8 cellular contexts compared by ENCODE assay signal in genomic region chr3:64686446-64686908, GRCh38. TPM values are rescaled to one million over a fixed set of nuclear protein-coding genes. Genes with fewer than 3 reads are reported as not detected.
DNase-seq lines count a peak whose midpoint lies in the region; ATAC-seq, FAIRE-seq and TF ChIP-seq lines count a peak whose summit lies in the region.

No MANE protein-coding gene starts in this region.

- peak overlapping the region; percentile 93 for H3K4me3 Mint-ChIP-seq in type B pancreatic cell

- intact Hi-C loops in HepG2 (cut with micrococcal nuclease; ENCODE audit: unreplicated experiment) = no loop called here

- no TSS peak for BruUV-seq in HepG2 (replicated peaks; lab: Mats Ljungman, UMichigan)

- H3K9me3 ChIP-seq in HUES48 (ENCODE audit: control insufficient read depth, insufficient read depth, low read length) (no peaks in the 10 kb centered on the region), HepG2 (ENCODE audit: low read length) (no peaks in the 10 kb centered on the region)

- no peak for TF ChIP-seq RAD21 in HepG2 (CRISPR knock-in tag; IDR thresholded peaks at IDR 0.05)

- H2AFZ ChIP-seq in HepG2 (ENCODE audit: low read length) = no peak overlapping the region

- 3% methylated on average over 30 of the region's 31 CpGs for WGBS in HepG2 (ENCODE audit: low lambda C conversion rate)

- H3K36me3 ChIP-seq in HUES48 (ENCODE audit: control insufficient read depth, insufficient read depth, low read length) (no peaks in the 10 kb centered on the region), HepG2 (replicated peaks in 1 of 2; ENCODE audit: control insufficient read depth in 1 of 2, insufficient read depth in 2 of 2, low read length in 2 of 2) (no peaks in the 10 kb centered on the region)

- POLR2A ChIA-PET in HepG2 (lab: Yijun Ruan, JAX) = no interaction called here

- no peaks in the 10 kb centered on the region for H3K9me3 Mint-ChIP-seq in type B pancreatic cell

- ATAC-seq in HepG2 (peak; percentile 70), HG02973 (IDR thresholded peaks at IDR 0.05; ENCODE audit: unreplicated experiment) (no peak), HG02852 (IDR thresholded peaks at IDR 0.05; ENCODE audit: unreplicated experiment) (no peak)

- H3K79me2 ChIP-seq in HepG2 (ENCODE audit: insufficient read depth, low read length) = no peaks in the 10 kb centered on the region

- CTCF ChIA-PET in HepG2 (lab: Yijun Ruan, JAX; ENCODE audit: low intra/inter-chr PET ratio, low total read pairs) = no interaction called here

- peak overlapping the region; percentile 66 for H3K27ac Mint-ChIP-seq in type B pancreatic cell

- peak; percentile 73 for DNase-seq in ACHN
- peak in 1 of 2 donors; percentile 76 for DNase-seq in cardiac fibroblast (ENCODE audit: low read depth in 2 of 2)
- DNase-seq in HepG2 (ENCODE audit: low spot score) = peak; percentile 18
- DNase-seq in type B pancreatic cell (ENCODE audit: extremely low spot score, unreplicated experiment) = peak; percentile 71
- DNase-seq in T-helper 1 cell = no peak

- TF ChIP-seq CTCF in cardiac fibroblast (IDR thresholded peaks at IDR 0.05; ENCODE audit: low read depth, low read length) = no peak
- no peak for TF ChIP-seq CTCF in HepG2 (CRISPR knock-in tag; IDR thresholded peaks at IDR 0.05)
- TF ChIP-seq CTCF in type B pancreatic cell (conservative IDR thresholded peaks at IDR 0.05) = peak; percentile 22

- no peak for FAIRE-seq in HepG2 (lab: Jason Lieb, UNC)

- peaks cover 53% of the 10 kb centered on the region for H3K4me1 ChIP-seq in HUES48 (ENCODE audit: control insufficient read depth, insufficient read depth, low read length)
- 0 out of 2 replicates have a peak, but pooled peaks cover 17% of the 10 kb centered on the region for H3K4me1 ChIP-seq in HepG2 (ENCODE audit: insufficient read depth, low read length)

- H3K36me3 Mint-ChIP-seq in type B pancreatic cell = no peaks in the 10 kb centered on the region

- in situ Hi-C loops in ACHN (cut with HindIII; ENCODE audit: low pct_ligation_motif_present, low pct_unique_long_range_greater_than_20kb, low sequenced_read_pairs) = no loop called here
- in situ Hi-C loops in HepG2 (cut with HindIII; ENCODE audit: extremely low pct_ligation_motif_present, low pct_unique_long_range_greater_than_20kb) = no loop called here

- H3K27ac ChIP-seq in HUES48 (ENCODE audit: low read depth, low read length) (peak overlapping the region; percentile 63), HepG2 (ENCODE audit: extremely low read length, insufficient read depth, low read length) (no peak overlapping the region)

- H3K27me3 Mint-ChIP-seq in type B pancreatic cell = peaks cover 51% of the 10 kb centered on the region

- H3K4me2 ChIP-seq in HepG2 (ENCODE audit: low read depth, low read length) = peak overlapping the region; percentile 78

- peak overlapping the region; percentile 82 for H3K4me3 ChIP-seq in HUES48 (ENCODE audit: low read depth, low read length)
- peak overlapping the region; percentile 68 to 85 for H3K4me3 ChIP-seq in cardiac fibroblast (replicated peaks in 1 of 2; ENCODE audit: low read depth in 2 of 2, low read length in 2 of 2)
- H3K4me3 ChIP-seq in HepG2 (replicated peaks in 1 of 3; ENCODE audit: insufficient read depth in 1 of 3, low read depth in 2 of 3, low read length in 3 of 3) = peak overlapping the region; percentile 39 to 61 (median 50); a peak in 4 of 6 replicates

- H3K4me1 Mint-ChIP-seq in type B pancreatic cell (ENCODE audit: unreplicated experiment) = peaks cover 22% of the 10 kb centered on the region

- TF ChIP-seq EP300 in HepG2 (IDR thresholded peaks at IDR 0.05; ENCODE audit: low read depth in 2 of 2, low read length in 2 of 2) (no peak), HepG2 (CRISPR knock-in tag; IDR thresholded peaks at IDR 0.05; ENCODE audit: borderline replicate concordance) (no peak)

- H3K27me3 ChIP-seq in HUES48 (ENCODE audit: control insufficient read depth, insufficient read depth, low read length) = peaks cover 92% of the 10 kb centered on the region
- H3K27me3 ChIP-seq in HepG2 (ENCODE audit: control insufficient read depth in 1 of 2, insufficient read depth in 2 of 2, low read length in 2 of 2) = peaks cover 8 to 45% of the 10 kb centered on the region in 2 experiments; a peak in 4 of 5 replicates

- TF ChIP-seq POLR2A in HepG2 (IDR thresholded peaks at IDR 0.05; ENCODE audit: insufficient read depth in 1 of 2, low read depth in 2 of 2, low read length in 2 of 2) = no peak

- no peak overlapping the region for H3K9ac ChIP-seq in HUES48 (ENCODE audit: low read depth, low read length)
- no peak overlapping the region for H3K9ac ChIP-seq in HepG2 (ENCODE audit: insufficient read depth, low read depth, low read length)

- no peaks in the 10 kb centered on the region for H4K20me1 ChIP-seq in HepG2 (ENCODE audit: insufficient read depth, low read length)

TF ChIP-seq in HepG2, 621 proteins besides CTCF, POLR2A, EP300 and RAD21 (continues in another document):
- TF ChIP-seq IRF9 (CRISPR knock-in tag; IDR thresholded peaks at IDR 0.05; ENCODE audit: borderline replicate concordance) (no peak), KDM3A (CRISPR knock-in tag; IDR thresholded peaks at IDR 0.05; ENCODE audit: low read depth) (no peak), FOXA1 (IDR thresholded peaks at IDR 0.05) (no peak), FOXA1 (CRISPR knock-in tag; IDR thresholded peaks at IDR 0.05) (peak; percentile 51; the same call in 1 of the 2 replicates), ZNF18 (CRISPR knock-in tag; IDR thresholded peaks at IDR 0.05; ENCODE audit: insufficient replicate concordance) (no peak), PHF20 (CRISPR knock-in tag; IDR thresholded peaks at IDR 0.05) (no peak), SIN3B (IDR thresholded peaks at IDR 0.05; ENCODE audit: low read length) (no peak), THAP11 (CRISPR knock-in tag; IDR thresholded peaks at IDR 0.05) (no peak), ZNF549 (CRISPR knock-in tag; IDR thresholded peaks at IDR 0.05) (no peak), ZNF441 (CRISPR knock-in tag; IDR thresholded peaks at IDR 0.05; ENCODE audit: borderline replicate concordance) (no peak), ZNF350 (CRISPR knock-in tag; IDR thresholded peaks at IDR 0.05; ENCODE audit: borderline replicate concordance, low read depth) (0 out of 2 replicates have a peak, but pooled peaks have one; percentile 22), ZBTB3 (CRISPR knock-in tag; IDR thresholded peaks at IDR 0.05; ENCODE audit: borderline replicate concordance, low read depth) (no peak)

RNA-seq across cellular contexts. Expression of gene ADAMTS9, which starts 1.3 kb away (rescaled TPM):
- total RNA-seq in HepG2 (2016; rRNA removed; fragmentation: Illumina TruSeq; extraction: Trizol) (0.02 TPM in 1 of 2 replicates, not detected in the other), type B pancreatic cell (ENCODE audit: low replicate concordance) (13.6 and 34.9 TPM in 2 replicates)
- not detected in 2 replicates for total RNA-seq in HepG2 (2016; cell fraction: cytosol; rRNA removed; fragmentation: Illumina TruSeq; extraction: Trizol; ENCODE audit: low read depth)
- 0.06 TPM in 1 of 2 replicates, not detected in the other for total RNA-seq in HepG2 (2016; cell fraction: insoluble cytoplasmic fraction; rRNA removed; fragmentation: Illumina TruSeq; extraction: Trizol)
- not detected in 2 replicates for total RNA-seq in HepG2 (2016; cell fraction: membrane; rRNA removed; fragmentation: Illumina TruSeq; extraction: Trizol)
- total RNA-seq in HepG2 (2016; cell fraction: nucleus; rRNA removed; fragmentation: Illumina TruSeq; extraction: Trizol) = 0.12 TPM in 1 of 2 replicates, not detected in the other
- polyA plus RNA-seq in HepG2 (2011; rRNA removed) = 0.09 TPM in 1 of 2 replicates, not detected in the other
- polyA plus RNA-seq in HepG2 (2011; cell fraction: cytosol; rRNA removed) = 0.01 TPM in 1 of 2 replicates, not detected in the other
- 0.02 and 0.05 TPM in 2 replicates for polyA plus RNA-seq in HepG2 (2011; cell fraction: nucleus; rRNA removed)
- 0.08 TPM in 1 of 2 replicates, not detected in the other for polyA plus RNA-seq in HepG2 (2012)
- not detected in 2 replicates for polyA plus RNA-seq in HepG2 (2016; cell fraction: cytosol; fragmentation: Illumina TruSeq; extraction: Trizol; ENCODE audit: low read depth)
- polyA plus RNA-seq in HepG2 (2016; cell fraction: insoluble cytoplasmic fraction; fragmentation: Illumina TruSeq; extraction: Trizol; ENCODE audit: low read depth) = not detected in 2 replicates
- not detected in 2 replicates for polyA plus RNA-seq in HepG2 (2016; cell fraction: membrane; fragmentation: Illumina TruSeq; extraction: Trizol; ENCODE audit: low read depth)
- not detected in 2 replicates for polyA plus RNA-seq in HepG2 (2016; cell fraction: nucleus; fragmentation: Illumina TruSeq; extraction: Trizol; ENCODE audit: insufficient read depth, low read depth)
- not detected in 2 replicates for polyA minus RNA-seq in HepG2 (2011; rRNA and poly(A)+ RNA removed; ENCODE audit: low replicate concordance)
- not detected in 2 replicates for polyA minus RNA-seq in HepG2 (2011; cell fraction: cytosol; rRNA and poly(A)+ RNA removed)
- 0.13 and 0.25 TPM in 2 replicates for polyA minus RNA-seq in HepG2 (2011; cell fraction: nucleus; rRNA and poly(A)+ RNA removed)

Comparison
In these comparisons a context has a peak if more than half of its experiments do, and no peak if none do; other contexts are left out.
1. DNase-seq: peak in ACHN (single experiment), HepG2 (single experiment) and type B pancreatic cell (single experiment); none in T-helper 1 cell (0 of 5).
2. RNA of gene ADAMTS9, which starts 1.3 kb away (total RNA-seq): 13.6 to 34.9 TPM in type B pancreatic cell; 0.02 to 0.12 TPM in HepG2; every median in the first group is over 10 times any median in the second.
3. Peak in every context shown above with its lines, with median percentiles within 50 percentile points of each other: H3K4me3 ChIP-seq.